27 cellular contexts compared by ENCODE assay signal in genomic region chr9:111876179-111876578, GRCh38.
"Had no signal": no experiment of that assay in that cellular context is flagged by ENCODE, and none has a peak within 500 bp of the region (broad histone marks: within the 10 kb centered on the region; RNA-seq: fewer than 3 reads in every experiment).

No MANE protein-coding gene starts in this region.

- H3K9me3 ChIP-seq: gastrocnemius medialis, pancreas, prostate gland, sigmoid colon, uterus had no signal

- H3K27me3 ChIP-seq: brain microvascular endothelial cell, gastrocnemius medialis, pancreas, sigmoid colon, uterus had no signal

- ATAC-seq: gastrocnemius medialis; naive thymus-derived CD8-positive, alpha-beta T cell; stimulated activated memory B cell treated with anti-CD40 and anti-IgM and Interleukin-4, amounts not matched to agents 10 μg/mL and 1 μg/mL and 100 μg/mL, for 72 hours; stimulated activated naive CD8-positive, alpha-beta T cell treated with anti-CD3 and anti-CD28 coated beads, Interleukin-15, amount 100 ng/mL, for 72 hours had no signal

- H3K4me3 ChIP-seq: gastrocnemius medialis, pancreas, prostate gland, sigmoid colon, smooth muscle cell, uterus had no signal

- DNase-seq: activated CD4-positive, alpha-beta memory T cell treated with anti-CD3 and anti-CD28 coated beads, Interleukin-2, amount 10 ng/mL, durations not matched to agents 7 days and 5 days; activated CD4-positive, alpha-beta T cell treated with anti-CD3 and anti-CD28 coated beads for 1 hour; activated CD4-positive, alpha-beta T cell treated with anti-CD3 and anti-CD28 coated beads, Interleukin-2, amount 10 ng/mL, durations not matched to agents 7 days and 5 days; activated CD8-positive, alpha-beta memory T cell treated with anti-CD3 and anti-CD28 coated beads, Interleukin-2, amount 50 U/mL, for 48 hours; activated gamma-delta T cell; activated naive CD4-positive, alpha-beta T cell treated with anti-CD3 and anti-CD28 coated beads, Interleukin-2, amount 50 U/mL, for 16 hours; activated T-cell treated with anti-CD3 and anti-CD28 coated beads, Interleukin-2, amount 50 U/mL, for 24 hours; amniotic stem cell; brain microvascular endothelial cell; erythroblast; gastrocnemius medialis; glutamatergic neuron; kidney; naive thymus-derived CD8-positive, alpha-beta T cell; nucleus accumbens; pancreas; sigmoid colon; stimulated activated CD4-positive, alpha-beta T cell treated with anti-CD3 and anti-CD28 coated beads, Interleukin-1b, Interleukin-23, amount 100 ng/mL, for 48 hours; stimulated activated CD4-positive, alpha-beta T cell treated with anti-CD3 and anti-CD28 coated beads, Interleukin-4, amount 100 ng/mL, for 4 hours; stimulated activated CD8-positive, alpha-beta memory T cell treated with anti-CD3 and anti-CD28 coated beads, Interleukin-4, amount 100 ng/mL, for 48 hours; stimulated activated naive CD8-positive, alpha-beta T cell treated with anti-CD3 and anti-CD28 coated beads, Interleukin-15, amount 100 ng/mL, for 72 hours; substantia nigra; T-helper 9 cell; uterus had no signal

- H3K27ac ChIP-seq: brain microvascular endothelial cell, gastrocnemius medialis, prostate gland, sigmoid colon, uterus had no signal

- H3K4me1 ChIP-seq: gastrocnemius medialis, prostate gland, sigmoid colon, uterus had no signal

- H3K4me2 ChIP-seq: smooth muscle cell had no signal

- H3K36me3 ChIP-seq: brain microvascular endothelial cell, gastrocnemius medialis, pancreas, prostate gland, sigmoid colon, uterus had no signal
